In genomic region chr6:115838763-115839401, GRCh38 we compare ENCODE assay signal across 10 cellular contexts.
DNase-seq lines count a peak whose midpoint lies in the region; ATAC-seq and TF ChIP-seq lines count a peak whose summit lies in the region.
"Had no signal": no experiment of that assay in that cellular context is flagged by ENCODE, and none has a peak within 500 bp of the region (broad histone marks: within the 10 kb centered on the region; RNA-seq: fewer than 3 reads in every experiment).

No MANE protein-coding gene starts in this region.

- peak; percentile 51 for TF ChIP-seq CTCF in BJ (IDR thresholded peaks at IDR 0.05; ENCODE audit: insufficient read depth, low read depth, low read length)
- peak; percentile 55 for TF ChIP-seq CTCF in epithelial cell of esophagus (IDR thresholded peaks at IDR 0.05; ENCODE audit: insufficient read depth, low read depth, low read length, missing control alignments)
- peak in 2 of 4 experiments; percentile 11 to 26 for TF ChIP-seq CTCF in gastroesophageal sphincter (IDR thresholded peaks at IDR 0.05)

- no peaks in the 10 kb centered on the region for H3K36me3 Mint-ChIP-seq in stimulated activated naive B cell treated with anti-CD40 and anti-IgM and Interleukin-4, amounts not matched to agents 10 μg/mL and 1 μg/mL and 100 μg/mL, for 72 hours

- H3K36me3 ChIP-seq in BJ (ENCODE audit: control insufficient read depth, insufficient read depth, low read length): no peaks in the 10 kb centered on the region
- no peaks in the 10 kb centered on the region for H3K36me3 ChIP-seq in gastroesophageal sphincter

- H3K4me1 Mint-ChIP-seq in stimulated activated naive B cell treated with anti-CD40 and anti-IgM and Interleukin-4, amounts not matched to agents 10 μg/mL and 1 μg/mL and 100 μg/mL, for 72 hours: no peaks in the 10 kb centered on the region
- H3K4me1 Mint-ChIP-seq: memory B cell had no signal

- no peaks in the 10 kb centered on the region for H3K9me3 ChIP-seq in gastroesophageal sphincter

- H3K4me3 Mint-ChIP-seq in stimulated activated naive B cell treated with anti-CD40 and anti-IgM and Interleukin-4, amounts not matched to agents 10 μg/mL and 1 μg/mL and 100 μg/mL, for 72 hours: no peak overlapping the region
- H3K4me3 Mint-ChIP-seq: memory B cell had no signal

- no peak overlapping the region for H3K27ac ChIP-seq in gastroesophageal sphincter
- H3K27ac ChIP-seq: SK-N-MC had no signal

- POLR2A ChIA-PET in BJ (lab: Charles Lee): interaction anchor here (0.6 kb wide), 1 partner anchor 1068 kb away, joined by 4 read pairs; no protein-coding TSS in a partner anchor

- H3K27me3 ChIP-seq in BJ (ENCODE audit: control insufficient read depth, insufficient read depth, low read length) (no peaks in the 10 kb centered on the region), gastroesophageal sphincter (no peaks in the 10 kb centered on the region)

- no peak for DNase-seq in BJ (ENCODE audit: low read depth)
- DNase-seq in NCI-H2029 treated with DMSO at 0.1 percent for 48 hours (lab: John Stamatoyannopoulos, UW): peak; percentile 33
- peak; percentile 54 for DNase-seq in epithelial cell of esophagus (ENCODE audit: low read depth)
- no peak for DNase-seq in stimulated activated naive B cell treated with anti-CD40 and anti-IgM and Interleukin-4, amounts not matched to agents 10 μg/mL and 1 μg/mL and 100 μg/mL, for 72 hours
- DNase-seq in stimulated activated naive CD4-positive, alpha-beta T cell treated with Interleukin-2 at 50 U/mL for 16 hours (lab: John Stamatoyannopoulos, UW): no peak

- H3K4me1 ChIP-seq in gastroesophageal sphincter: no peaks in the 10 kb centered on the region

- no peaks in the 10 kb centered on the region for H3K27me3 Mint-ChIP-seq in stimulated activated naive B cell treated with anti-CD40 and anti-IgM and Interleukin-4, amounts not matched to agents 10 μg/mL and 1 μg/mL and 100 μg/mL, for 72 hours
- H3K27me3 Mint-ChIP-seq: memory B cell had no signal

- H3K9me3 Mint-ChIP-seq in stimulated activated naive B cell treated with anti-CD40 and anti-IgM and Interleukin-4, amounts not matched to agents 10 μg/mL and 1 μg/mL and 100 μg/mL, for 72 hours: peaks cover 3 to 4% of the 10 kb centered on the region in 2 donors

- TF ChIP-seq POLR2A in gastroesophageal sphincter (IDR thresholded peaks at IDR 0.05): no peak

- peak; percentile 95 for ATAC-seq in GM18867 (IDR thresholded peaks at IDR 0.05; ENCODE audit: unreplicated experiment)
- peak; percentile 94 for ATAC-seq in HG02884 (IDR thresholded peaks at IDR 0.05; ENCODE audit: unreplicated experiment)
- ATAC-seq in stimulated activated naive B cell treated with anti-CD40 and anti-IgM and Interleukin-4, amounts not matched to agents 10 μg/mL and 1 μg/mL and 100 μg/mL, for 72 hours (replicated peaks): peak; percentile 49 to 54
- ATAC-seq in gastroesophageal sphincter: no peak

- H3K4me3 ChIP-seq in BJ (ENCODE audit: low read depth, low read length): no peak overlapping the region
- no peak overlapping the region for H3K4me3 ChIP-seq in epithelial cell of esophagus (ENCODE audit: low read length)
- H3K4me3 ChIP-seq in gastroesophageal sphincter: no peak overlapping the region
- H3K4me3 ChIP-seq: SK-N-MC had no signal

- WGBS in gastroesophageal sphincter (ENCODE audit: low coverage in 1 of 2), 2 donors: 56 to 80% methylated on average over 3 of the region's 3 CpGs

- no peak for TF ChIP-seq EP300 in gastroesophageal sphincter (IDR thresholded peaks at IDR 0.05)

- CTCF ChIA-PET in BJ (lab: Yijun Ruan, JAX): interaction anchor here (1.6 to 2.6 kb wide), 2 partner anchors 9 to 15 kb away, joined by 6 to 9 read pairs; no protein-coding TSS in a partner anchor

- H3K27ac Mint-ChIP-seq in stimulated activated naive B cell treated with anti-CD40 and anti-IgM and Interleukin-4, amounts not matched to agents 10 μg/mL and 1 μg/mL and 100 μg/mL, for 72 hours: no peak overlapping the region
- H3K27ac Mint-ChIP-seq: memory B cell had no signal

Comparison
In these comparisons a context has a peak if more than half of its experiments do, and no peak if none do; other contexts are left out.
1. DNase-seq: peak in NCI-H2029 treated with DMSO at 0.1 percent for 48 hours (single experiment) and epithelial cell of esophagus (single experiment); none in BJ (single experiment), stimulated activated naive B cell treated with anti-CD40 and anti-IgM and Interleukin-4, amounts not matched to agents 10 μg/mL and 1 μg/mL and 100 μg/mL, for 72 hours (single experiment) and stimulated activated naive CD4-positive, alpha-beta T cell treated with Interleukin-2 at 50 U/mL for 16 hours (single experiment).